In genomic region chr2:48278590-48278989, GRCh38 we compare ENCODE assay signal across 1 cellular context.
TF ChIP-seq lines count a peak whose summit lies in the region.

No MANE protein-coding gene starts in this region.

TF ChIP-seq in H1, 55 proteins besides CTCF, POLR2A, EP300 and RAD21 (continued from another document):
- TF ChIP-seq ASH2L (IDR thresholded peaks at IDR 0.05; ENCODE audit: low read length) (no peak), CEBPB (IDR thresholded peaks at IDR 0.05; ENCODE audit: low read depth, low read length) (peak; percentile 76), RXRA (IDR thresholded peaks at IDR 0.05; ENCODE audit: insufficient read depth, low read depth, low read length) (no peak)
